Comparison of ENCODE assay signal across 1 cellular context in genomic region chr3:169815590-169816150, GRCh38.
A peak's percentile ranks its signal among the peaks of the same experiment; 100 is the strongest.
TF ChIP-seq lines count a peak whose summit lies in the region.

No MANE protein-coding gene starts in this region.

TF ChIP-seq in K562, 482 proteins besides CTCF, POLR2A, EP300 and RAD21 (continued from another document):
- TF ChIP-seq GTF3C2 (IDR thresholded peaks at IDR 0.05; ENCODE audit: borderline replicate concordance, extremely low read depth, insufficient read length) (no peak), LCOR (CRISPR knock-in tag; IDR thresholded peaks at IDR 0.05) (no peak), TRIM28 (IDR thresholded peaks at IDR 0.05) (peak; percentile 66; the same call in 1 of the 2 replicates), CREB5 (CRISPR knock-in tag; IDR thresholded peaks at IDR 0.05) (no peak), MEIS2 (IDR thresholded peaks at IDR 0.05; ENCODE audit: partially characterized antibody) (peak; percentile 79), ZNF764 (CRISPR knock-in tag; IDR thresholded peaks at IDR 0.05; ENCODE audit: low read depth) (no peak), NEUROD1 (IDR thresholded peaks at IDR 0.05; ENCODE audit: borderline replicate concordance, low read depth, low read length, partially characterized antibody) (no peak), SMAD4 (CRISPR knock-in tag; conservative IDR thresholded peaks at IDR 0.05) (no peak), CLOCK (CRISPR knock-in tag; IDR thresholded peaks at IDR 0.05; ENCODE audit: borderline replicate concordance) (no peak), ZNF282 (CRISPR knock-in tag; IDR thresholded peaks at IDR 0.05) (no peak), ZNF316 (IDR thresholded peaks at IDR 0.05) (no peak), ZNF253 (CRISPR knock-in tag; conservative IDR thresholded peaks at IDR 0.05) (no peak), TARDBP (IDR thresholded peaks at IDR 0.05) (no peak), BHLHE40 (IDR thresholded peaks at IDR 0.05; ENCODE audit: low read length) (no peak), SIX5 (IDR thresholded peaks at IDR 0.05; ENCODE audit: borderline replicate concordance in 1 of 2, insufficient read depth in 1 of 2, low read depth in 1 of 2, low read length in 2 of 2) (no peak), THAP7 (CRISPR knock-in tag; IDR thresholded peaks at IDR 0.05) (no peak)
- TF ChIP-seq, protein P1, sequence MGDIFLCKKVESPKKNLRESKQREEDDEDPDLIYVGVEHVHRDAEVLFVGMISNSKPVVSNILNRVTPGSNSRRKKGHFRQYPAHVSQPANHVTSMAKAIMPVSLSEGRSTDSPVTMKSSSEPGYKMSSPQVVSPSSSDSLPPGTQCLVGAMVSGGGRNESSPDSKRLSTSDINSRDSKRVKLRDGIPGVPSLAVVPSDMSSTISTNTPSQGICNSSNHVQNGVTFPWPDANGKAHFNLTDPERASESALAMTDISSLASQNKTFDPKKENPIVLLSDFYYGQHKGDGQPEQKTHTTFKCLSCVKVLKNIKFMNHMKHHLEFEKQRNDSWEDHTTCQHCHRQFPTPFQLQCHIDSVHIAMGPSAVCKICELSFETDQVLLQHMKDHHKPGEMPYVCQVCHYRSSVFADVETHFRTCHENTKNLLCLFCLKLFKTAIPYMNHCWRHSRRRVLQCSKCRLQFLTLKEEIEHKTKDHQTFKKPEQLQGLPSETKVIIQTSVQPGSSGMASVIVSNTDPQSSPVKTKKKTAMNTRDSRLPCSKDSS (IDR thresholded peaks at IDR 0.05; ENCODE audit: low read depth, partially characterized antibody): peak; percentile 78
- TF ChIP-seq, protein P2, sequence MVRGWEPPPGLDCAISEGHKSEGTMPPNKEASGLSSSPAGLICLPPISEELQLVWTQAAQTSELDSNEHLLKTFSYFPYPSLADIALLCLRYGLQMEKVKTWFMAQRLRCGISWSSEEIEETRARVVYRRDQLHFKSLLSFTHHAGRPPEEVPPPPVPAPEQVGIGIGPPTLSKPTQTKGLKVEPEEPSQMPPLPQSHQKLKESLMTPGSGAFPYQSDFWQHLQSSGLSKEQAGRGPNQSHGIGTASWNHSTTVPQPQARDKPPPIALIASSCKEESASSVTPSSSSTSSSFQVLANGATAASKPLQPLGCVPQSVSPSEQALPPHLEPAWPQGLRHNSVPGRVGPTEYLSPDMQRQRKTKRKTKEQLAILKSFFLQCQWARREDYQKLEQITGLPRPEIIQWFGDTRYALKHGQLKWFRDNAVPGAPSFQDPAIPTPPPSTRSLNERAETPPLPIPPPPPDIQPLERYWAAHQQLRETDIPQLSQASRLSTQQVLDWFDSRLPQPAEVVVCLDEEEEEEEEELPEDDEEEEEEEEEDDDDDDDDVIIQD (CRISPR knock-in tag; IDR thresholded peaks at IDR 0.05): no peak
- TF ChIP-seq, protein P3, sequence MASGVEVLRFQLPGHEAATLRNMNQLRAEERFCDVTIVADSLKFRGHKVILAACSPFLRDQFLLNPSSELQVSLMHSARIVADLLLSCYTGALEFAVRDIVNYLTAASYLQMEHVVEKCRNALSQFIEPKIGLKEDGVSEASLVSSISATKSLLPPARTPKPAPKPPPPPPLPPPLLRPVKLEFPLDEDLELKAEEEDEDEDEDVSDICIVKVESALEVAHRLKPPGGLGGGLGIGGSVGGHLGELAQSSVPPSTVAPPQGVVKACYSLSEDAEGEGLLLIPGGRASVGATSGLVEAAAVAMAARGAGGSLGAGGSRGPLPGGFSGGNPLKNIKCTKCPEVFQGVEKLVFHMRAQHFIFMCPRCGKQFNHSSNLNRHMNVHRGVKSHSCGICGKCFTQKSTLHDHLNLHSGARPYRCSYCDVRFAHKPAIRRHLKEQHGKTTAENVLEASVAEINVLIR (CRISPR knock-in tag; IDR thresholded peaks at IDR 0.05): no peak
- TF ChIP-seq, protein P4, sequence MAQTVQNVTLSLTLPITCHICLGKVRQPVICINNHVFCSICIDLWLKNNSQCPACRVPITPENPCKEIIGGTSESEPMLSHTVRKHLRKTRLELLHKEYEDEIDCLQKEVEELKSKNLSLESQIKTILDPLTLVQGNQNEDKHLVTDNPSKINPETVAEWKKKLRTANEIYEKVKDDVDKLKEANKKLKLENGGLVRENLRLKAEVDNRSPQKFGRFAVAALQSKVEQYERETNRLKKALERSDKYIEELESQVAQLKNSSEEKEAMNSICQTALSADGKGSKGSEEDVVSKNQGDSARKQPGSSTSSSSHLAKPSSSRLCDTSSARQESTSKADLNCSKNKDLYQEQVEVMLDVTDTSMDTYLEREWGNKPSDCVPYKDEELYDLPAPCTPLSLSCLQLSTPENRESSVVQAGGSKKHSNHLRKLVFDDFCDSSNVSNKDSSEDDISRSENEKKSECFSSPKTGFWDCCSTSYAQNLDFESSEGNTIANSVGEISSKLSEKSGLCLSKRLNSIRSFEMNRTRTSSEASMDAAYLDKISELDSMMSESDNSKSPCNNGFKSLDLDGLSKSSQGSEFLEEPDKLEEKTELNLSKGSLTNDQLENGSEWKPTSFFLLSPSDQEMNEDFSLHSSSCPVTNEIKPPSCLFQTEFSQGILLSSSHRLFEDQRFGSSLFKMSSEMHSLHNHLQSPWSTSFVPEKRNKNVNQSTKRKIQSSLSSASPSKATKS (CRISPR knock-in tag; IDR thresholded peaks at IDR 0.05): no peak
- TF ChIP-seq, protein P5, sequence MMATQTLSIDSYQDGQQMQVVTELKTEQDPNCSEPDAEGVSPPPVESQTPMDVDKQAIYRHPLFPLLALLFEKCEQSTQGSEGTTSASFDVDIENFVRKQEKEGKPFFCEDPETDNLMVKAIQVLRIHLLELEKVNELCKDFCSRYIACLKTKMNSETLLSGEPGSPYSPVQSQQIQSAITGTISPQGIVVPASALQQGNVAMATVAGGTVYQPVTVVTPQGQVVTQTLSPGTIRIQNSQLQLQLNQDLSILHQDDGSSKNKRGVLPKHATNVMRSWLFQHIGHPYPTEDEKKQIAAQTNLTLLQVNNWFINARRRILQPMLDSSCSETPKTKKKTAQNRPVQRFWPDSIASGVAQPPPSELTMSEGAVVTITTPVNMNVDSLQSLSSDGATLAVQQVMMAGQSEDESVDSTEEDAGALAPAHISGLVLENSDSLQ (IDR thresholded peaks at IDR 0.05): peak; percentile 57
- TF ChIP-seq, protein P6, sequence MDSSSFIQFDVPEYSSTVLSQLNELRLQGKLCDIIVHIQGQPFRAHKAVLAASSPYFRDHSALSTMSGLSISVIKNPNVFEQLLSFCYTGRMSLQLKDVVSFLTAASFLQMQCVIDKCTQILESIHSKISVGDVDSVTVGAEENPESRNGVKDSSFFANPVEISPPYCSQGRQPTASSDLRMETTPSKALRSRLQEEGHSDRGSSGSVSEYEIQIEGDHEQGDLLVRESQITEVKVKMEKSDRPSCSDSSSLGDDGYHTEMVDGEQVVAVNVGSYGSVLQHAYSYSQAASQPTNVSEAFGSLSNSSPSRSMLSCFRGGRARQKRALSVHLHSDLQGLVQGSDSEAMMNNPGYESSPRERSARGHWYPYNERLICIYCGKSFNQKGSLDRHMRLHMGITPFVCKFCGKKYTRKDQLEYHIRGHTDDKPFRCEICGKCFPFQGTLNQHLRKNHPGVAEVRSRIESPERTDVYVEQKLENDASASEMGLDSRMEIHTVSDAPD (CRISPR knock-in tag; IDR thresholded peaks at IDR 0.05): no peak
